In the genomic region with DNA sequence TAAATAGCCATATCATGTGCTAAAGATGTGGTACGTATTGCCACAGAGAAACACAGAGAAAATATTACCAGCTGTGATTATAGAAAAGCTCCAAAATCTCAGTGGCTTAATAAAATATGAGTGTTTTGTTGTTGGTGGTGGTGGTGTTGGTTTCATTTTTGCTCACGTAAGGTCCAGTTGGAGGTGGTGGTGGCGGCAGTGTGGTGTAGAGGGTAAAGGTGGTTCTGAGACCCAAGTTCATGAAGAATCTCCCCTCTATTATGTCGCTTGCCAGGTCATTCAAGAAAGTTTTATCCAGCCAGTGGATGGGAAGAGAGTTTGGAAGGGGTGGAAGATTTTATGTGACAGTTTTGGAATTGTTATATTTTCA, we compare ENCODE assay signal across 13 cellular contexts.
DNase-seq lines count a peak whose midpoint lies in the region; ATAC-seq and TF ChIP-seq lines count a peak whose summit lies in the region.
"Had no signal": no experiment of that assay in that cellular context is flagged by ENCODE, and none has a peak within 500 bp of the region (broad histone marks: within the 10 kb centered on the region; RNA-seq: fewer than 3 reads in every experiment).

No MANE protein-coding gene starts in this region.

- H3K27ac Mint-ChIP-seq in CD8-positive, alpha-beta memory T cell, result no peak overlapping the region
- no peak overlapping the region for H3K27ac Mint-ChIP-seq in endothelial cell (ENCODE audit: unreplicated experiment)
- no peak overlapping the region for H3K27ac Mint-ChIP-seq in activated naive CD4-positive, alpha-beta T cell treated with anti-CD3 and anti-CD28 coated beads, Interleukin-2, amount 10 ng/mL, durations not matched to agents 7 days and 5 days
- H3K27ac Mint-ChIP-seq: activated CD4-positive, alpha-beta T cell treated with anti-CD3 and anti-CD28 coated beads for 36 hours; dendritic cell treated with granulocyte-macrophage colony-stimulating factor and Interleukin-4, amounts not matched to agents 40 ng/mL and 50 ng/mL, for 4 days had no signal

- H3K4me3 Mint-ChIP-seq in CD8-positive, alpha-beta memory T cell, result no peak overlapping the region
- no peak overlapping the region for H3K4me3 Mint-ChIP-seq in endothelial cell (ENCODE audit: unreplicated experiment)
- no peak overlapping the region for H3K4me3 Mint-ChIP-seq in activated naive CD4-positive, alpha-beta T cell treated with anti-CD3 and anti-CD28 coated beads, Interleukin-2, amount 10 ng/mL, durations not matched to agents 7 days and 5 days
- H3K4me3 Mint-ChIP-seq: activated CD4-positive, alpha-beta T cell treated with anti-CD3 and anti-CD28 coated beads for 36 hours; dendritic cell treated with granulocyte-macrophage colony-stimulating factor and Interleukin-4, amounts not matched to agents 40 ng/mL and 50 ng/mL, for 4 days had no signal

- no peaks in the 10 kb centered on the region for H3K36me3 ChIP-seq in CD8-positive, alpha-beta memory T cell (ENCODE audit: insufficient read depth, low read length)
- H3K36me3 ChIP-seq in KOPT-K1 (ENCODE audit: insufficient read depth, low read length), result no peaks in the 10 kb centered on the region
- H3K36me3 ChIP-seq: heart left ventricle had no signal

- H3K4me1 ChIP-seq in CD8-positive, alpha-beta memory T cell (ENCODE audit: insufficient read depth, low read length), result peaks cover 4% of the 10 kb centered on the region

- H3K9me3 ChIP-seq in CD8-positive, alpha-beta memory T cell (ENCODE audit: low read length), result no peaks in the 10 kb centered on the region
- peaks cover 10% of the 10 kb centered on the region for H3K9me3 ChIP-seq in KOPT-K1 (ENCODE audit: insufficient read depth, low read length, poor library complexity, severe bottlenecking)

- no peak overlapping the region for H3K4me3 ChIP-seq in CD8-positive, alpha-beta memory T cell (ENCODE audit: low read length)

- H3K9me3 Mint-ChIP-seq in CD8-positive, alpha-beta memory T cell, result no peaks in the 10 kb centered on the region
- H3K9me3 Mint-ChIP-seq in endothelial cell (ENCODE audit: unreplicated experiment), result no peaks in the 10 kb centered on the region
- H3K9me3 Mint-ChIP-seq in activated naive CD4-positive, alpha-beta T cell treated with anti-CD3 and anti-CD28 coated beads, Interleukin-2, amount 10 ng/mL, durations not matched to agents 7 days and 5 days, result peaks cover 1% of the 10 kb centered on the region

- CTCF ChIA-PET in CD8-positive, alpha-beta memory T cell (lab: Charles Lee), result no interaction called here
- CTCF ChIA-PET in activated naive CD4-positive, alpha-beta T cell treated with anti-CD3 and anti-CD28 coated beads, Interleukin-2, amount 10 ng/mL, durations not matched to agents 7 days and 5 days (lab: Charles Lee), result no interaction called here

- no peaks in the 10 kb centered on the region for H3K4me1 Mint-ChIP-seq in CD8-positive, alpha-beta memory T cell
- H3K4me1 Mint-ChIP-seq in endothelial cell (ENCODE audit: unreplicated experiment), result no peaks in the 10 kb centered on the region
- H3K4me1 Mint-ChIP-seq in activated naive CD4-positive, alpha-beta T cell treated with anti-CD3 and anti-CD28 coated beads, Interleukin-2, amount 10 ng/mL, durations not matched to agents 7 days and 5 days, result peaks cover 6% of the 10 kb centered on the region
- H3K4me1 Mint-ChIP-seq: activated CD4-positive, alpha-beta T cell treated with anti-CD3 and anti-CD28 coated beads for 36 hours had no signal

- POLR2A ChIA-PET in CD8-positive, alpha-beta memory T cell (lab: Charles Lee), result no interaction called here

- peak overlapping the region; percentile 62 for H3K27ac ChIP-seq in CD8-positive, alpha-beta memory T cell (ENCODE audit: low read depth, low read length)
- H3K27ac ChIP-seq in KOPT-K1 (ENCODE audit: low read depth, low read length, poor library complexity, severe bottlenecking), result peak overlapping the region; percentile 46

- peaks cover 0 to 2% of the 10 kb centered on the region in 2 donors for H3K27me3 Mint-ChIP-seq in CD8-positive, alpha-beta memory T cell
- no peaks in the 10 kb centered on the region for H3K27me3 Mint-ChIP-seq in endothelial cell (ENCODE audit: unreplicated experiment)
- no peaks in the 10 kb centered on the region for H3K27me3 Mint-ChIP-seq in activated naive CD4-positive, alpha-beta T cell treated with anti-CD3 and anti-CD28 coated beads, Interleukin-2, amount 10 ng/mL, durations not matched to agents 7 days and 5 days
- H3K27me3 Mint-ChIP-seq: activated CD4-positive, alpha-beta T cell treated with anti-CD3 and anti-CD28 coated beads for 36 hours; dendritic cell treated with granulocyte-macrophage colony-stimulating factor and Interleukin-4, amounts not matched to agents 40 ng/mL and 50 ng/mL, for 4 days had no signal

- DNase-seq in CD8-positive, alpha-beta memory T cell, result no peak
- DNase-seq in endothelial cell (ENCODE audit: low spot score), result no peak
- no peak for DNase-seq in NCI-H1694 (lab: John Stamatoyannopoulos, UW)
- DNase-seq in activated naive CD4-positive, alpha-beta T cell treated with anti-CD3 and anti-CD28 coated beads, Interleukin-2, amount 10 ng/mL, durations not matched to agents 7 days and 5 days, result no peak
- no peak for DNase-seq in left colon
- DNase-seq: activated CD4-positive, alpha-beta T cell treated with anti-CD3 and anti-CD28 coated beads for 36 hours; activated naive CD4-positive, alpha-beta T cell treated with anti-CD3 and anti-CD28 coated beads, Interleukin-2, amount 50 U/mL, for 16 hours; heart left ventricle; SHP77 had no signal

- H3K27me3 ChIP-seq in CD8-positive, alpha-beta memory T cell (ENCODE audit: insufficient read depth, low read length, poor library complexity, severe bottlenecking), result no peaks in the 10 kb centered on the region
- H3K27me3 ChIP-seq: heart left ventricle had no signal

- TF ChIP-seq CTCF in endothelial cell (IDR thresholded peaks at IDR 0.05; ENCODE audit: unreplicated experiment), result no peak

- peaks cover 0 to 3% (median 0%) of the 10 kb centered on the region in 3 donors for H3K36me3 Mint-ChIP-seq in CD8-positive, alpha-beta memory T cell
- no peaks in the 10 kb centered on the region for H3K36me3 Mint-ChIP-seq in endothelial cell (ENCODE audit: low read depth, unreplicated experiment)
- peaks cover 2% of the 10 kb centered on the region for H3K36me3 Mint-ChIP-seq in activated naive CD4-positive, alpha-beta T cell treated with anti-CD3 and anti-CD28 coated beads, Interleukin-2, amount 10 ng/mL, durations not matched to agents 7 days and 5 days

- ATAC-seq in GM19463 (IDR thresholded peaks at IDR 0.05; ENCODE audit: unreplicated experiment) (peak; percentile 32), HG02943 (IDR thresholded peaks at IDR 0.05; ENCODE audit: low read depth, unreplicated experiment) (peak; percentile 50), left colon (no peak)

- intact Hi-C loops in left colon (cut with DNase I, micrococcal nuclease), result no loop called here
